ENCODE assay signal across 9 cellular contexts in the genomic region with DNA sequence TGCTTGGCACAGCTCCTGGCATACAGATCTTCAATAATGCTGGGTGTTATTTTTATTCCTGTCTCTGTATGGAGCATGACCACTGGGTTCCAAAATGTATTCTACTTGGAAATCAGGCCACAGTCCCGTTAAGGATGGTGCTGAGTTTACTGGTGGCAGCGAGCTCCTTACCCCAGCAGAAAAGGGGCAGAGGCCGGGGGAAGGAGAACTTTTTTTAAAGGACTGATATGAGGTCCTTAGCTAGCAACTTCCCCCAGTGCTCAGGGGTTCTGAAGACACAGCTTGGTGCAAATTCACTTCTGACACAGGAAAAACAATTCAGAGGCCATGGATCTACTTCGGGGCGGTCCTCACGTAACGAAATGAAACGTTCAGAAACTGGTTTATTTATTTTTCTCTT. TPM values are rescaled to one million over a fixed set of nuclear protein-coding genes. Genes with fewer than 3 reads are reported as not detected.
DNase-seq lines count a peak whose midpoint lies in the region; ATAC-seq, FAIRE-seq and TF ChIP-seq lines count a peak whose summit lies in the region.
"Had no signal": no experiment of that assay in that cellular context is flagged by ENCODE, and none has a peak within 500 bp of the region (broad histone marks: within the 10 kb centered on the region; RNA-seq: fewer than 3 reads in every experiment).

No MANE protein-coding gene starts in this region.

- peaks cover 0 to 3% (median 0%) of the 10 kb centered on the region in 4 donors for H3K9me3 ChIP-seq in upper lobe of left lung

- peaks cover 0 to 3% (median 0%) of the 10 kb centered on the region in 3 donors for H3K27me3 Mint-ChIP-seq in CD14-positive monocyte (ENCODE audit: low read depth in 3 of 3)

- H3K9me3 Mint-ChIP-seq in CD14-positive monocyte: peaks cover 0 to 6% (median 5%) of the 10 kb centered on the region in 7 donors

- H3K4me3 ChIP-seq in astrocyte of the spinal cord (ENCODE audit: low read depth, low read length) (peak overlapping the region; percentile 66), lower leg skin (ENCODE audit: low read depth, poor library complexity, severe bottlenecking) (peak overlapping the region; percentile 82), upper lobe of left lung (peak overlapping the region; percentile 60 to 88 (median 81))

- H3K27ac ChIP-seq in upper lobe of left lung: peak overlapping the region; percentile 96 to 99 (median 98)

- TF ChIP-seq POLR2A in lower leg skin (IDR thresholded peaks at IDR 0.05) (no peak), upper lobe of left lung (IDR thresholded peaks at IDR 0.05) (no peak)

- peaks cover 11% of the 10 kb centered on the region in 2 donors for H3K36me3 Mint-ChIP-seq in CD14-positive monocyte

- peaks cover 19% of the 10 kb centered on the region for H3K4me1 Mint-ChIP-seq in CD14-positive monocyte

- TF ChIP-seq EP300 in upper lobe of left lung (IDR thresholded peaks at IDR 0.05): no peak

- intact Hi-C loops in CD14-positive monocyte (cut with micrococcal nuclease): no loop called here
- intact Hi-C loops in lower leg skin (cut with DNase I; ENCODE audit: low total_unique reads): no loop called here

- FAIRE-seq in urothelium cell line (lab: Jason Lieb, UNC): no peak

- 1 to 4% methylated on average over 8 of the region's 8 CpGs for WGBS in lower leg skin, 2 donors
- 1 to 5% methylated on average over 8 of the region's 8 CpGs for WGBS in upper lobe of left lung, 2 donors

- H3K4me3 Mint-ChIP-seq in CD14-positive monocyte: peak overlapping the region; percentile 92 to 94

- DNase-seq in CD14-positive monocyte (ENCODE audit: low spot score) (no peak), astrocyte of the spinal cord (ENCODE audit: low read depth, low spot score) (no peak), lower leg skin (ENCODE audit: low spot score in 2 of 2) (no peak), upper lobe of left lung (no peak), urothelium cell line (ENCODE audit: low spot score) (no peak), COLO668 (lab: John Stamatoyannopoulos, UW; ENCODE audit: unreplicated experiment) (no peak)

- H3K36me3 ChIP-seq in upper lobe of left lung: peaks cover 0 to 11% (median 8%) of the 10 kb centered on the region in 4 donors

- peak; percentile 0 for ATAC-seq in HG03064 (IDR thresholded peaks at IDR 0.05; ENCODE audit: low read depth, unreplicated experiment)
- peak in 1 of 2 donors; percentile 1 for ATAC-seq in upper lobe of left lung (ENCODE audit: low FRiP score in 2 of 2)
- no peak for ATAC-seq in HG02763 (IDR thresholded peaks at IDR 0.05; ENCODE audit: unreplicated experiment)

- peaks cover 19 to 31% (median 25%) of the 10 kb centered on the region in 4 donors for H3K4me1 ChIP-seq in upper lobe of left lung

- H3K27me3 ChIP-seq in upper lobe of left lung: no peaks in the 10 kb centered on the region

- peak overlapping the region; percentile 50 to 93 (median 88) for H3K27ac Mint-ChIP-seq in CD14-positive monocyte

- in situ Hi-C loops in astrocyte of the spinal cord (cut with HindIII; ENCODE audit: low sequenced_read_pairs): no loop called here

- no peak for TF ChIP-seq CTCF in CD14-positive monocyte (IDR thresholded peaks at IDR 0.05)
- no peak for TF ChIP-seq CTCF in astrocyte of the spinal cord (IDR thresholded peaks at IDR 0.05; ENCODE audit: low read depth, low read length)
- TF ChIP-seq CTCF in lower leg skin (IDR thresholded peaks at IDR 0.05): no peak
- TF ChIP-seq CTCF in upper lobe of left lung (IDR thresholded peaks at IDR 0.05): no peak

RNA-seq across cellular contexts. Expression of a gene that starts 0.9 kb away (rescaled TPM):
- polyA plus RNA-seq in CD14-positive monocyte: 10 to 100 TPM; 14.3 to 16.3 TPM
- total RNA-seq in lower leg skin (10 to 100 TPM; 22.0 to 39.0 (median 32.3) TPM), upper lobe of left lung (10 to 100 TPM; 16.2 to 35.2 (median 26.8) TPM)

RNA-seq across cellular contexts. Expression of a gene that starts 29.8 kb away (rescaled TPM):
- not detected for polyA plus RNA-seq in CD14-positive monocyte
- total RNA-seq in lower leg skin: not detected
- not detected for total RNA-seq in upper lobe of left lung
- total RNA-seq: renal cortical epithelial cell had no signal
